Comparison of ENCODE assay signal across 30 cellular contexts in the genomic region with DNA sequence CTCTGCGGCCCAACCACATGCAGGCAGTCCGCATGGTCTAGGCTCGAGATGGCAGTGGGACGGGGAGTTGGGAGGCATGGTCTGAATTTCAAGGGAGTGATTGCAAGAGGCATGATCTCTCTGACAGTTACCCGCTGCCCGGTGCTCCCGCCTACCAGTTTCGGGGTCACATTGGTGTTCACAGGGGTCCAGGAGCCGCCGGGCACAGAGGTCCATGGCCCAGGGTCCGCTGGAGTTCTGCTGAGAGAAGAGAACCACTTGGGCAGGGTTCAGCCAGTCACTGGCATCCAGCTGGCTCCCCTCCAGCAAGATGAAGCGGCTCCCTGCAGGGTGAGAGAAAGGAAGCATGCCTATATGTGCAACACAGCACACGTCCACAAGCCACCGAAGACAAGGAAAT.
"Had no signal": no experiment of that assay in that cellular context is flagged by ENCODE, and none has a peak within 500 bp of the region (broad histone marks: within the 10 kb centered on the region; RNA-seq: fewer than 3 reads in every experiment).

No MANE protein-coding gene starts in this region.

- H3K4me3 Mint-ChIP-seq: activated CD4-positive, alpha-beta T cell treated with anti-CD3 and anti-CD28 coated beads, Interleukin-2, amount 10 ng/mL, durations not matched to agents 24 days and 14 days; activated CD8-positive, alpha-beta T cell treated with anti-CD3 and anti-CD28 coated beads for 36 hours; activated naive CD8-positive, alpha-beta T cell treated with anti-CD3 and anti-CD28 coated beads for 36 hours; activated T-cell treated with anti-CD3 and anti-CD28 coated beads, Interleukin-2, amount 50 U/mL, for 72 hours; activated T-helper 17 cell treated with anti-CD3 and anti-CD28 coated beads, Interleukin-2, amount 50 U/mL, for 72 hours; central memory CD8-positive, alpha-beta T cell; T-helper 1 cell treated with Interleukin-12 subunit alpha and Interleukin-12 subunit beta and Interleukin-4 antibody, amounts not matched to agents 30 μg/mL and 1 μg/mL, for 36 hours; T-helper 2 cell treated with Interferon-gamma antibody and Interleukin-4, amounts not matched to agents 5 μg/mL and 100 μg/mL, for 36 hours had no signal

- H3K9ac ChIP-seq: SK-N-SH had no signal

- H3K27me3 ChIP-seq: ascending aorta, cardiac muscle cell, MG63, SJSA1 had no signal

- H3K4me1 Mint-ChIP-seq: activated CD4-positive, alpha-beta T cell treated with anti-CD3 and anti-CD28 coated beads, Interleukin-2, amount 10 ng/mL, durations not matched to agents 24 days and 14 days; activated naive CD8-positive, alpha-beta T cell treated with anti-CD3 and anti-CD28 coated beads for 36 hours; activated T-helper 17 cell treated with anti-CD3 and anti-CD28 coated beads, Interleukin-2, amount 50 U/mL, for 72 hours; central memory CD8-positive, alpha-beta T cell had no signal

- H3K27ac ChIP-seq: ascending aorta, cardiac muscle cell, SJSA1 had no signal

- H3K36me3 Mint-ChIP-seq: activated naive CD8-positive, alpha-beta T cell treated with anti-CD3 and anti-CD28 coated beads for 36 hours had no signal

- ATAC-seq: activated CD8-positive, alpha-beta T cell treated with anti-CD3 and anti-CD28 coated beads for 36 hours; activated T-cell treated with anti-CD3 and anti-CD28 coated beads, Interleukin-2, amount 50 U/mL, for 72 hours; activated T-helper 17 cell treated with anti-CD3 and anti-CD28 coated beads, Interleukin-2, amount 50 U/mL, for 72 hours; Panc1 had no signal

- H3K27me3 Mint-ChIP-seq: activated CD4-positive, alpha-beta T cell treated with anti-CD3 and anti-CD28 coated beads, Interleukin-2, amount 10 ng/mL, durations not matched to agents 24 days and 14 days; activated CD8-positive, alpha-beta T cell treated with anti-CD3 and anti-CD28 coated beads for 36 hours; activated naive CD8-positive, alpha-beta T cell treated with anti-CD3 and anti-CD28 coated beads for 36 hours; activated T-helper 17 cell treated with anti-CD3 and anti-CD28 coated beads, Interleukin-2, amount 50 U/mL, for 72 hours; central memory CD8-positive, alpha-beta T cell had no signal

- H3K36me3 ChIP-seq: ascending aorta, cardiac muscle cell, MG63, SJSA1 had no signal

- H3K4me3 ChIP-seq: ascending aorta, cardiac muscle cell, MG63, SJSA1 had no signal

- H3K9me3 Mint-ChIP-seq: activated CD4-positive, alpha-beta T cell treated with anti-CD3 and anti-CD28 coated beads, Interleukin-2, amount 10 ng/mL, durations not matched to agents 24 days and 14 days; activated CD8-positive, alpha-beta T cell treated with anti-CD3 and anti-CD28 coated beads for 36 hours; activated naive CD8-positive, alpha-beta T cell treated with anti-CD3 and anti-CD28 coated beads for 36 hours; T-helper 1 cell treated with Interleukin-12 subunit alpha and Interleukin-12 subunit beta and Interleukin-4 antibody, amounts not matched to agents 30 μg/mL and 1 μg/mL, for 36 hours; T-helper 2 cell treated with Interferon-gamma antibody and Interleukin-4, amounts not matched to agents 5 μg/mL and 100 μg/mL, for 36 hours had no signal

- DNase-seq: activated CD4-positive, alpha-beta T cell treated with anti-CD3 and anti-CD28 coated beads, Interleukin-2, amount 10 ng/mL, durations not matched to agents 24 days and 14 days; activated CD4-positive, alpha-beta T cell treated with anti-CD3 and anti-CD28 coated beads, Interleukin-2, amount 50 U/mL, for 4 hours; activated CD8-positive, alpha-beta T cell treated with anti-CD3 and anti-CD28 coated beads for 36 hours; activated effector memory CD4-positive, alpha-beta T cell treated with anti-CD3 and anti-CD28 coated beads, Interleukin-2, amount 50 U/mL, for 16 hours; activated naive CD4-positive, alpha-beta T cell; activated naive CD4-positive, alpha-beta T cell treated with anti-CD3 and anti-CD28 coated beads, Interleukin-2, amount 50 U/mL, for 16 hours; activated naive CD8-positive, alpha-beta T cell treated with anti-CD3 and anti-CD28 coated beads for 36 hours; activated T-cell treated with anti-CD3 and anti-CD28 coated beads, Interleukin-2, amount 50 U/mL, for 1 hour; activated T-cell treated with anti-CD3 and anti-CD28 coated beads, Interleukin-2, amount 50 U/mL, for 72 hours; amniotic stem cell; Kasumi-1; KG1; MG63; NCI-H1048; NCI-H1417; NCI-H146; NCI-H2029; NCI-H510A; NCI-H526 treated with DMSO at 0.1 percent for 48 hours; NCI-H774; SHP77 treated with DMSO at 0.1 percent for 48 hours had no signal

- H3K9me3 ChIP-seq: ascending aorta, MG63, SJSA1, SK-N-SH had no signal

- H3K4me1 ChIP-seq: ascending aorta, SJSA1 had no signal

- H3K27ac Mint-ChIP-seq: activated CD4-positive, alpha-beta T cell treated with anti-CD3 and anti-CD28 coated beads, Interleukin-2, amount 10 ng/mL, durations not matched to agents 24 days and 14 days; activated CD8-positive, alpha-beta T cell treated with anti-CD3 and anti-CD28 coated beads for 36 hours; activated naive CD8-positive, alpha-beta T cell treated with anti-CD3 and anti-CD28 coated beads for 36 hours; activated T-cell treated with anti-CD3 and anti-CD28 coated beads, Interleukin-2, amount 50 U/mL, for 72 hours; activated T-helper 17 cell treated with anti-CD3 and anti-CD28 coated beads, Interleukin-2, amount 50 U/mL, for 72 hours; T-helper 1 cell treated with Interleukin-12 subunit alpha and Interleukin-12 subunit beta and Interleukin-4 antibody, amounts not matched to agents 30 μg/mL and 1 μg/mL, for 36 hours; T-helper 2 cell treated with Interferon-gamma antibody and Interleukin-4, amounts not matched to agents 5 μg/mL and 100 μg/mL, for 36 hours had no signal
